8 cellular contexts compared by ENCODE assay signal in genomic region chr4:140150886-140151699, GRCh38. TPM values are rescaled to one million over a fixed set of nuclear protein-coding genes. Genes with fewer than 3 reads are reported as not detected.
A peak's percentile ranks its signal among the peaks of the same experiment; 100 is the strongest.
DNase-seq lines count a peak whose midpoint lies in the region; ATAC-seq and TF ChIP-seq lines count a peak whose summit lies in the region.

No MANE protein-coding gene starts in this region.

- peak overlapping the region; percentile 61 for H2BK15ac ChIP-seq in mesendoderm (replicated peaks; ENCODE audit: low read depth)

- peak overlapping the region; percentile 84 for H2BK5ac ChIP-seq in mesendoderm (ENCODE audit: low read length)

- H3K56ac ChIP-seq in mesendoderm (ENCODE audit: low read length): peak overlapping the region; percentile 88

- H4K5ac ChIP-seq in mesendoderm (ENCODE audit: low read length): no peak overlapping the region

- H3K9ac ChIP-seq in PC-3 (ENCODE audit: low read length) (peak overlapping the region; percentile 96), mesendoderm (ENCODE audit: low read length) (peak overlapping the region; percentile 86)

- POLR2A ChIA-PET in PC-3 (lab: Charles Lee; ENCODE audit: unreplicated experiment): no interaction called here

- peak overlapping the region; percentile 69 for H4K8ac ChIP-seq in mesendoderm (ENCODE audit: low read depth, low read length)

- peak overlapping the region; percentile 99 for H3K4ac ChIP-seq in mesendoderm (ENCODE audit: low read depth, low read length)

- no peak overlapping the region for H2AK5ac ChIP-seq in mesendoderm (ENCODE audit: low read length)

- WGBS in mesendoderm (ENCODE audit: extremely low coverage, insufficient coverage, low lambda C conversion rate): no CpG with 5 or more reads among the region's 84 CpGs

- peaks cover 46% of the 10 kb centered on the region for H3K79me2 ChIP-seq in DOHH2 (ENCODE audit: control insufficient read depth, low read length)
- peaks cover 42% of the 10 kb centered on the region for H3K79me2 ChIP-seq in PC-3 (ENCODE audit: low read length)
- H3K79me2 ChIP-seq in mesendoderm (ENCODE audit: control insufficient read depth, insufficient read depth, low read length): peaks cover 18% of the 10 kb centered on the region

- H3K9me2 ChIP-seq in DOHH2 (replicated peaks; ENCODE audit: control insufficient read depth, low read length): no peaks in the 10 kb centered on the region
- no peaks in the 10 kb centered on the region for H3K9me2 ChIP-seq in PC-3 (replicated peaks; ENCODE audit: low read length)

- peaks cover 47% of the 10 kb centered on the region for H3K4me1 ChIP-seq in DOHH2 (ENCODE audit: control insufficient read depth, low read length)
- peaks cover 8% of the 10 kb centered on the region for H3K4me1 ChIP-seq in PC-3 (ENCODE audit: insufficient read depth, low read length)
- no peaks in the 10 kb centered on the region for H3K4me1 ChIP-seq in mesendoderm (ENCODE audit: control insufficient read depth, low read depth, low read length)

- H3K4me2 ChIP-seq in DOHH2 (ENCODE audit: low read length) (peak overlapping the region; percentile 76), PC-3 (ENCODE audit: low read length) (peak overlapping the region; percentile 96), mesendoderm (ENCODE audit: low read length) (peak overlapping the region; percentile 50)

- no peaks in the 10 kb centered on the region for H3K9me3 ChIP-seq in DOHH2 (ENCODE audit: control insufficient read depth, insufficient read depth, low read length)
- no peaks in the 10 kb centered on the region for H3K9me3 ChIP-seq in PC-3 (ENCODE audit: low read length)

- peak overlapping the region; percentile 97 for H3K18ac ChIP-seq in mesendoderm (ENCODE audit: low read length)

- H2AFZ ChIP-seq in PC-3 (ENCODE audit: low read length): peak overlapping the region; percentile 83

- peak overlapping the region; percentile 92 for H3K27ac ChIP-seq in DOHH2 (ENCODE audit: low read depth, low read length)
- H3K27ac ChIP-seq in PC-3 (ENCODE audit: low read length): peak overlapping the region; percentile 93
- H3K27ac ChIP-seq in mesendoderm (ENCODE audit: low read depth, low read length): peak overlapping the region; percentile 100

- TF ChIP-seq CTCF in DOHH2 (IDR thresholded peaks at IDR 0.05; ENCODE audit: low read depth, low read length, poor library complexity, severe bottlenecking): peak; percentile 3
- no peak for TF ChIP-seq CTCF in PC-3 (conservative IDR thresholded peaks at IDR 0.05; ENCODE audit: low read depth, low read length)

- H4K20me1 ChIP-seq in DOHH2 (ENCODE audit: control insufficient read depth, insufficient read depth, low read depth, low read length): no peaks in the 10 kb centered on the region
- H4K20me1 ChIP-seq in PC-3 (ENCODE audit: low read length): no peaks in the 10 kb centered on the region

- H3F3A ChIP-seq in DOHH2 (ENCODE audit: control insufficient read depth, insufficient read depth) (peaks cover 21% of the 10 kb centered on the region), PC-3 (ENCODE audit: low read length, unreplicated experiment) (no peaks in the 10 kb centered on the region)

- H3K36me3 ChIP-seq in DOHH2 (ENCODE audit: control insufficient read depth, low read length) (0 out of 2 replicates have a peak, but pooled peaks cover 3% of the 10 kb centered on the region), PC-3 (ENCODE audit: low read depth, low read length) (no peaks in the 10 kb centered on the region), mesendoderm (ENCODE audit: control insufficient read depth, insufficient read depth, low read length) (no peaks in the 10 kb centered on the region)

- H3K27me3 ChIP-seq in DOHH2 (ENCODE audit: control insufficient read depth, low read length): no peaks in the 10 kb centered on the region
- H3K27me3 ChIP-seq in PC-3 (ENCODE audit: low read length): no peaks in the 10 kb centered on the region
- H3K27me3 ChIP-seq in mesendoderm (ENCODE audit: insufficient read depth, low read length, poor library complexity): no peaks in the 10 kb centered on the region

- intact Hi-C loops in PC-3 (cut with micrococcal nuclease): loop anchor here (1.0 to 5.0 kb wide), 7 partner anchors 14 to 494 kb away; no protein-coding TSS in a partner anchor

- peak; percentile 77 for DNase-seq in Jurkat, Clone E6-1 (ENCODE audit: low read depth, low spot score)
- peak; percentile 86 for DNase-seq in PC-3
- DNase-seq in activated T-cell treated with anti-CD3 and anti-CD28 coated beads for 48 hours (ENCODE audit: low read depth): peak; percentile 46
- peak; percentile 33 for DNase-seq in epidermal melanocyte (ENCODE audit: insufficient read length, low spot score)
- DNase-seq in mesendoderm: peak; percentile 98
- peak; percentile 47 to 54 for DNase-seq in stimulated activated CD8-positive, alpha-beta memory T cell treated with anti-CD3 and anti-CD28 coated beads, Interleukin-2, amount 100 ng/mL, for 1 hour (ENCODE audit: low read depth in 2 of 2)

- H3K4me3 ChIP-seq in DOHH2 (ENCODE audit: low read length): peak overlapping the region; percentile 85
- H3K4me3 ChIP-seq in Jurkat, Clone E6-1 (ENCODE audit: low read length): peak overlapping the region; percentile 56
- peak overlapping the region; percentile 88 for H3K4me3 ChIP-seq in PC-3 (ENCODE audit: low read length)
- peak overlapping the region; percentile 53 for H3K4me3 ChIP-seq in mesendoderm (ENCODE audit: low read length)

- no peak overlapping the region for H2BK120ac ChIP-seq in mesendoderm (ENCODE audit: low read depth, low read length)

- H3K79me1 ChIP-seq in mesendoderm (ENCODE audit: low read length): peaks cover 7% of the 10 kb centered on the region

- no peak overlapping the region for H3K23ac ChIP-seq in mesendoderm (ENCODE audit: low read length)

- BruUV-seq in PC-3 (replicated peaks; lab: Mats Ljungman, UMichigan): no TSS peak

- CTCF ChIA-PET in PC-3 (lab: Charles Lee): interaction anchor here (0.6 to 0.9 kb wide), 2 partner anchors 93 to 102 kb away, joined by 3 read pairs; no protein-coding TSS in a partner anchor

- ATAC-seq in PC-3 (peak; percentile 39), GM19452 (IDR thresholded peaks at IDR 0.05; ENCODE audit: unreplicated experiment) (no peak)

RNA-seq across cellular contexts. Expression of gene MAML3, which starts 2.9 kb away (rescaled TPM):
- polyA plus RNA-seq in Jurkat, Clone E6-1 (2012; ENCODE audit: insufficient read depth, insufficient read length): 1.7 TPM
- 3.9 and 4.3 TPM in 2 replicates for total RNA-seq in PC-3 (2014; rRNA removed)
- 19.2 TPM for polyA plus RNA-seq in mesendoderm (2013, experiment 1 of 2)
- 19.6 TPM for polyA plus RNA-seq in mesendoderm (2013, experiment 2 of 2)

Comparison
In these comparisons a context has a peak if more than half of its experiments do, and no peak if none do; other contexts are left out.
1. DNase-seq: peak in every context shown above with its lines; median percentile 98 in mesendoderm; 86 in PC-3; 77 in Jurkat, Clone E6-1; 50 in stimulated activated CD8-positive, alpha-beta memory T cell treated with anti-CD3 and anti-CD28 coated beads, Interleukin-2, amount 100 ng/mL, for 1 hour; 46 in activated T-cell treated with anti-CD3 and anti-CD28 coated beads for 48 hours; 33 in epidermal melanocyte.